18 cellular contexts compared by ENCODE assay signal in the genomic region with DNA sequence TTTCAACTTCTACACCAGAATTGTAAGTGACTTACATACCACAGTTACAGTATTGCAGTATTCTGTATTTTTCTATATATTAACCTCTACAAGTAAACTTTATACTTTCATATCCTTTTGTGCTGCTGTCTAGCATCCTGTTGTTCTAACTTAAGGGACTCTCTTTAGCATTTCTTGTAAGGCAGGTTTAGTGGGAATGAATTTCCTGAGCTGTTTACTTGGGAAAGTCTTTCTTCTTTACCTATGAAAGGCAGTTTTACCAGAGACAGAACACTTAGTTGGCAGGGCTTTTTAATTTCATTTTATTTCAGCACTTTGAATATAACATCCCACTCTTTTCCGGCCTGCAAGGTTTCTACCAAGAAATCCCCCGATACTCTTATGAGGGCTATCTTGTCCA.
DNase-seq lines count a peak whose midpoint lies in the region; ATAC-seq and TF ChIP-seq lines count a peak whose summit lies in the region.
"Had no signal": no experiment of that assay in that cellular context is flagged by ENCODE, and none has a peak within 500 bp of the region (broad histone marks: within the 10 kb centered on the region; RNA-seq: fewer than 3 reads in every experiment).

No MANE protein-coding gene starts in this region.

- H3K27me3 ChIP-seq in GM23338 (ENCODE audit: insufficient read depth) = no peaks in the 10 kb centered on the region
- no peaks in the 10 kb centered on the region for H3K27me3 ChIP-seq in prostate gland (replicated peaks; ENCODE audit: insufficient read depth)
- no peaks in the 10 kb centered on the region for H3K27me3 ChIP-seq in HAP-1 (ENCODE audit: low read depth)
- H3K27me3 ChIP-seq in uterus = no peaks in the 10 kb centered on the region

- peak overlapping the region; percentile 46; the same call in 1 of the 2 replicates for H3K27ac ChIP-seq in GM23338 (ENCODE audit: low read depth)
- H3K27ac ChIP-seq in SK-N-MC = peak overlapping the region; percentile 22; the same call in 1 of the 2 replicates
- H3K27ac ChIP-seq in prostate gland = no peak overlapping the region
- H3K27ac ChIP-seq in uterus = no peak overlapping the region
- H3K27ac ChIP-seq: 22Rv1, A549, HL-60 had no signal

- peaks cover 2% of the 10 kb centered on the region for H3K27me3 Mint-ChIP-seq in GM23338 (ENCODE audit: insufficient read depth, low read depth, poor library complexity)

- H3K9me3 Mint-ChIP-seq in GM23338 = peaks cover 13% of the 10 kb centered on the region; the same call in 2 of the 3 replicates

- no peak overlapping the region; the same call in 1 of the 2 replicates for H2AFZ ChIP-seq in GM23338

- no peak overlapping the region for H3K9ac ChIP-seq in SK-N-MC (ENCODE audit: insufficient read length)

- H3K4me2 ChIP-seq in GM23338 = peak overlapping the region; percentile 41
- H3K4me2 ChIP-seq: A549 had no signal

- WGBS in prostate gland = 52% methylated on average over 2 of the region's 2 CpGs

- H3K36me3 ChIP-seq in GM23338 (ENCODE audit: insufficient read depth) = no peaks in the 10 kb centered on the region
- H3K36me3 ChIP-seq in SK-N-MC (ENCODE audit: insufficient read depth, low read length) = no peaks in the 10 kb centered on the region
- no peaks in the 10 kb centered on the region for H3K36me3 ChIP-seq in prostate gland
- H3K36me3 ChIP-seq in HAP-1 (replicated peaks) = no peaks in the 10 kb centered on the region
- no peaks in the 10 kb centered on the region for H3K36me3 ChIP-seq in uterus

- H3K9me3 ChIP-seq in SK-N-MC (ENCODE audit: low read depth, low read length) (no peaks in the 10 kb centered on the region), prostate gland (no peaks in the 10 kb centered on the region), HAP-1 (no peaks in the 10 kb centered on the region), uterus (no peaks in the 10 kb centered on the region)

- ATAC-seq in GM23338 = no peak
- ATAC-seq: A549 had no signal

- TF ChIP-seq POLR2A in prostate gland (IDR thresholded peaks at IDR 0.05) = no peak
- TF ChIP-seq POLR2A in uterus (IDR thresholded peaks at IDR 0.05) = no peak

- DNase-seq in GM23338 (ENCODE audit: low spot score) (no peak), SK-N-MC (ENCODE audit: low read depth, low spot score) (no peak), epithelial cell of esophagus (ENCODE audit: low read depth) (peak; percentile 6), prostate gland (ENCODE audit: low spot score) (peak; percentile 14), HAP-1 (ENCODE audit: low spot score in 2 of 2) (no peak), uterus (no peak), activated T-cell treated with anti-CD3 and anti-CD28 coated beads for 4 hours (no peak)
- DNase-seq: AML-193; Caco-2; CD4-positive, alpha-beta T cell; DMS153; DMS79; GDM1; HCEC 1CT; HFFc6 had no signal

- no peaks in the 10 kb centered on the region for H4K20me1 ChIP-seq in GM23338 (replicated peaks; ENCODE audit: insufficient read depth)

- intact Hi-C loops in prostate gland (cut with DNase I) = no loop called here
- intact Hi-C loops in uterus (cut with DNase I; ENCODE audit: low total_unique reads) = no loop called here

- TF ChIP-seq CTCF in GM23338 (conservative IDR thresholded peaks at IDR 0.05; ENCODE audit: low read depth in 2 of 2) = no peak
- TF ChIP-seq CTCF in epithelial cell of esophagus (IDR thresholded peaks at IDR 0.05; ENCODE audit: insufficient read depth, low read depth, low read length, missing control alignments) = no peak
- no peak for TF ChIP-seq CTCF in prostate gland (IDR thresholded peaks at IDR 0.05)
- TF ChIP-seq CTCF in uterus (IDR thresholded peaks at IDR 0.05) = no peak

- no peak overlapping the region for H3K4me3 ChIP-seq in GM23338
- H3K4me3 ChIP-seq in SK-N-MC = no peak overlapping the region
- H3K4me3 ChIP-seq in epithelial cell of esophagus (ENCODE audit: low read length) = no peak overlapping the region
- H3K4me3 ChIP-seq in prostate gland = no peak overlapping the region
- no peak overlapping the region for H3K4me3 ChIP-seq in HAP-1
- H3K4me3 ChIP-seq in uterus = no peak overlapping the region
- H3K4me3 ChIP-seq: A549 had no signal

- no peak overlapping the region for H3K4me3 Mint-ChIP-seq in GM23338
- H3K4me3 Mint-ChIP-seq: CD4-positive, alpha-beta T cell; HFFc6 had no signal

- H3K9me2 ChIP-seq in GM23338 (ENCODE audit: insufficient read depth) = no peaks in the 10 kb centered on the region

- no peaks in the 10 kb centered on the region for H3K79me2 ChIP-seq in GM23338 (replicated peaks; ENCODE audit: insufficient read depth)

- H3K27ac Mint-ChIP-seq in GM23338 = peak overlapping the region; percentile 69
- H3K27ac Mint-ChIP-seq: CD4-positive, alpha-beta T cell; HFFc6 had no signal

- peaks cover 32% of the 10 kb centered on the region for H3K4me1 Mint-ChIP-seq in GM23338

- H3F3A ChIP-seq in GM23338 (replicated peaks; ENCODE audit: low read depth) = no peaks in the 10 kb centered on the region

- in situ Hi-C loops in HAP-1 (cut with MboI; ENCODE audit: low sequenced_read_pairs) = no loop called here

- peaks cover 22% of the 10 kb centered on the region for H3K4me1 ChIP-seq in GM23338 (ENCODE audit: insufficient read depth)
- H3K4me1 ChIP-seq in prostate gland (replicated peaks) = no peaks in the 10 kb centered on the region
- H3K4me1 ChIP-seq in HAP-1 = no peaks in the 10 kb centered on the region; the same call in 1 of the 2 replicates
- H3K4me1 ChIP-seq in uterus = no peaks in the 10 kb centered on the region
- H3K4me1 ChIP-seq: A549, Caco-2 had no signal

- no peaks in the 10 kb centered on the region; the same call in 1 of the 3 replicates for H3K36me3 Mint-ChIP-seq in GM23338 (ENCODE audit: low read depth)

TF ChIP-seq in GM23338, 12 proteins besides CTCF, POLR2A, EP300 and RAD21 (continues in another document):
- TF ChIP-seq, protein P1, sequence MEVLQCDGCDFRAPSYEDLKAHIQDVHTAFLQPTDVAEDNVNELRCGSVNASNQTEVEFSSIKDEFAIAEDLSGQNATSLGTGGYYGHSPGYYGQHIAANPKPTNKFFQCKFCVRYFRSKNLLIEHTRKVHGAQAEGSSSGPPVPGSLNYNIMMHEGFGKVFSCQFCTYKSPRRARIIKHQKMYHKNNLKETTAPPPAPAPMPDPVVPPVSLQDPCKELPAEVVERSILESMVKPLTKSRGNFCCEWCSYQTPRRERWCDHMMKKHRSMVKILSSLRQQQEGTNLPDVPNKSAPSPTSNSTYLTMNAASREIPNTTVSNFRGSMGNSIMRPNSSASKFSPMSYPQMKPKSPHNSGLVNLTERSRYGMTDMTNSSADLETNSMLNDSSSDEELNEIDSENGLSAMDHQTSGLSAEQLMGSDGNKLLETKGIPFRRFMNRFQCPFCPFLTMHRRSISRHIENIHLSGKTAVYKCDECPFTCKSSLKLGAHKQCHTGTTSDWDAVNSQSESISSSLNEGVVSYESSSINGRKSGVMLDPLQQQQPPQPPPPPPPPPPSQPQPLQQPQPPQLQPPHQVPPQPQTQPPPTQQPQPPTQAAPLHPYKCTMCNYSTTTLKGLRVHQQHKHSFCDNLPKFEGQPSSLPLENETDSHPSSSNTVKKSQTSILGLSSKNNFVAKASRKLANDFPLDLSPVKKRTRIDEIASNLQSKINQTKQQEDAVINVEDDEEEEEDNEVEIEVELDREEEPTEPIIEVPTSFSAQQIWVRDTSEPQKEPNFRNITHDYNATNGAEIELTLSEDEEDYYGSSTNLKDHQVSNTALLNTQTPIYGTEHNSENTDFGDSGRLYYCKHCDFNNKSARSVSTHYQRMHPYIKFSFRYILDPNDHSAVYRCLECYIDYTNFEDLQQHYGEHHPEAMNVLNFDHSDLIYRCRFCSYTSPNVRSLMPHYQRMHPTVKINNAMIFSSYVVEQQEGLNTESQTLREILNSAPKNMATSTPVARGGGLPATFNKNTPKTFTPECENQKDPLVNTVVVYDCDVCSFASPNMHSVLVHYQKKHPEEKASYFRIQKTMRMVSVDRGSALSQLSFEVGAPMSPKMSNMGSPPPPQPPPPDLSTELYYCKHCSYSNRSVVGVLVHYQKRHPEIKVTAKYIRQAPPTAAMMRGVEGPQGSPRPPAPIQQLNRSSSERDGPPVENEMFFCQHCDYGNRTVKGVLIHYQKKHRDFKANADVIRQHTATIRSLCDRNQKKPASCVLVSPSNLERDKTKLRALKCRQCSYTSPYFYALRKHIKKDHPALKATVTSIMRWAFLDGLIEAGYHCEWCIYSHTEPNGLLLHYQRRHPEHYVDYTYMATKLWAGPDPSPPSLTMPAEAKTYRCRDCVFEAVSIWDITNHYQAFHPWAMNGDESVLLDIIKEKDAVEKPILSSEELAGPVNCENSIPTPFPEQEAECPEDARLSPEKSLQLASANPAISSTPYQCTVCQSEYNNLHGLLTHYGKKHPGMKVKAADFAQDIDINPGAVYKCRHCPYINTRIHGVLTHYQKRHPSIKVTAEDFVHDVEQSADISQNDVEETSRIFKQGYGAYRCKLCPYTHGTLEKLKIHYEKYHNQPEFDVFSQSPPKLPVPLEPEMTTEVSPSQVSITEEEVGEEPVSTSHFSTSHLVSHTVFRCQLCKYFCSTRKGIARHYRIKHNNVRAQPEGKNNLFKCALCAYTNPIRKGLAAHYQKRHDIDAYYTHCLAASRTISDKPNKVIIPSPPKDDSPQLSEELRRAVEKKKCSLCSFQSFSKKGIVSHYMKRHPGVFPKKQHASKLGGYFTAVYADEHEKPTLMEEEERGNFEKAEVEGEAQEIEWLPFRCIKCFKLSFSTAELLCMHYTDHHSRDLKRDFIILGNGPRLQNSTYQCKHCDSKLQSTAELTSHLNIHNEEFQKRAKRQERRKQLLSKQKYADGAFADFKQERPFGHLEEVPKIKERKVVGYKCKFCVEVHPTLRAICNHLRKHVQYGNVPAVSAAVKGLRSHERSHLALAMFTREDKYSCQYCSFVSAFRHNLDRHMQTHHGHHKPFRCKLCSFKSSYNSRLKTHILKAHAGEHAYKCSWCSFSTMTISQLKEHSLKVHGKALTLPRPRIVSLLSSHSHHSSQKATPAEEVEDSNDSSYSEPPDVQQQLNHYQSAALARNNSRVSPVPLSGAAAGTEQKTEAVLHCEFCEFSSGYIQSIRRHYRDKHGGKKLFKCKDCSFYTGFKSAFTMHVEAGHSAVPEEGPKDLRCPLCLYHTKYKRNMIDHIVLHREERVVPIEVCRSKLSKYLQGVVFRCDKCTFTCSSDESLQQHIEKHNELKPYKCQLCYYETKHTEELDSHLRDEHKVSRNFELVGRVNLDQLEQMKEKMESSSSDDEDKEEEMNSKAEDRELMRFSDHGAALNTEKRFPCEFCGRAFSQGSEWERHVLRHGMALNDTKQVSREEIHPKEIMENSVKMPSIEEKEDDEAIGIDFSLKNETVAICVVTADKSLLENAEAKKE (CRISPR knock-in tag; IDR thresholded peaks at IDR 0.05) = no peak
- TF ChIP-seq ZNF331 (CRISPR knock-in tag; IDR thresholded peaks at IDR 0.05; ENCODE audit: low read depth) = no peak
- TF ChIP-seq, protein P2, sequence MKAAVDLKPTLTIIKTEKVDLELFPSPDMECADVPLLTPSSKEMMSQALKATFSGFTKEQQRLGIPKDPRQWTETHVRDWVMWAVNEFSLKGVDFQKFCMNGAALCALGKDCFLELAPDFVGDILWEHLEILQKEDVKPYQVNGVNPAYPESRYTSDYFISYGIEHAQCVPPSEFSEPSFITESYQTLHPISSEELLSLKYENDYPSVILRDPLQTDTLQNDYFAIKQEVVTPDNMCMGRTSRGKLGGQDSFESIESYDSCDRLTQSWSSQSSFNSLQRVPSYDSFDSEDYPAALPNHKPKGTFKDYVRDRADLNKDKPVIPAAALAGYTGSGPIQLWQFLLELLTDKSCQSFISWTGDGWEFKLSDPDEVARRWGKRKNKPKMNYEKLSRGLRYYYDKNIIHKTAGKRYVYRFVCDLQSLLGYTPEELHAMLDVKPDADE (IDR thresholded peaks at IDR 0.05) = no peak

Comparison
In these comparisons a context has a peak if more than half of its experiments do, and no peak if none do; other contexts are left out.
1. DNase-seq: peak in epithelial cell of esophagus (single experiment) and prostate gland (single experiment); none in GM23338 (single experiment), SK-N-MC (single experiment), HAP-1 (0 of 2), uterus (0 of 2) and activated T-cell treated with anti-CD3 and anti-CD28 coated beads for 4 hours (single experiment).
2. H3K27ac ChIP-seq: peak in GM23338 (single experiment) and SK-N-MC (single experiment); none in prostate gland (0 of 2) and uterus (0 of 2).